ENCODE assay signal across 13 cellular contexts in the genomic region with DNA sequence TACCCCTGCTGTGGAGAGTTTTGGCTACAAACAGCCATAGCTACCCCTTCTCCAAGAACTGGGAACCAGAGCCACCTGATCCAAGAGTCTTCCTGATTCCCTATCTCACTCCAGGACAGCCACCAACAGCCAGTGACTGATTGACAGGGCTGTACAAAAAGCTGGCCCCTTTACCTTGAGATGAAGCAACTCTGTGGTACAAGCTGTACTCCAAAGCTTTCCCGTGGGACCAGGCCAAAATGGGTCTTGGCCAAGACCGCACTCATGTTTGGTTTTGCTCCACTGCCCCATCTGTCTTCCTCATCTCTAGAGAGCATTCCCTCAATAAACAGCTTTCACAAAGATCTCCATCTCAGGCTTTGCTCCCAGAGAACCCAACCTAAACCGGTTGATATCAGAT. TPM values are rescaled to one million over a fixed set of nuclear protein-coding genes. Genes with fewer than 3 reads are reported as not detected.
DNase-seq lines count a peak whose midpoint lies in the region; ATAC-seq and TF ChIP-seq lines count a peak whose summit lies in the region.
"Had no signal": no experiment of that assay in that cellular context is flagged by ENCODE, and none has a peak within 500 bp of the region (broad histone marks: within the 10 kb centered on the region; RNA-seq: fewer than 3 reads in every experiment).

No MANE protein-coding gene starts in this region.

- H3K27ac ChIP-seq in body of pancreas (no peak overlapping the region), lung (ENCODE audit: low read depth in 1 of 2, low read length in 1 of 2) (no peak overlapping the region), upper lobe of right lung (no peak overlapping the region)

- ATAC-seq in body of pancreas (peak; percentile 80), lung (ENCODE audit: insufficient read depth, low FRiP score) (no peak), upper lobe of right lung (peak; percentile 70), HG03342 (IDR thresholded peaks at IDR 0.05; ENCODE audit: unreplicated experiment) (no peak)
- ATAC-seq in activated CD4-positive, CD25-positive, alpha-beta regulatory T cell treated with anti-CD3 and anti-CD28 coated beads, Interleukin-2, amount 50 U/mL, for 24 hours: no peak

- H3K4me1 ChIP-seq in body of pancreas (peaks cover 13% of the 10 kb centered on the region), lung (ENCODE audit: control insufficient read depth in 2 of 2, insufficient read depth in 2 of 2, low read length in 2 of 2) (peaks cover 2 to 12% of the 10 kb centered on the region in 2 donors), upper lobe of right lung (no peaks in the 10 kb centered on the region)

- TF ChIP-seq POLR2A in body of pancreas (IDR thresholded peaks at IDR 0.05): no peak

- H3K9me3 ChIP-seq in body of pancreas: no peaks in the 10 kb centered on the region
- H3K9me3 ChIP-seq in lung (ENCODE audit: control insufficient read depth in 2 of 2, insufficient read depth in 1 of 2, low read length in 1 of 2): no peaks in the 10 kb centered on the region
- no peaks in the 10 kb centered on the region for H3K9me3 ChIP-seq in upper lobe of right lung

- WGBS in body of pancreas, 2 donors: 44 to 55% methylated on average over 3 of the region's 3 CpGs
- 65 to 87% methylated on average over 3 of the region's 3 CpGs for WGBS in lung, 2 donors

- H3K27me3 ChIP-seq in body of pancreas (no peaks in the 10 kb centered on the region), lung (ENCODE audit: control insufficient read depth, insufficient read depth) (no peaks in the 10 kb centered on the region), upper lobe of right lung (no peaks in the 10 kb centered on the region)

- intact Hi-C loops in body of pancreas (cut with DNase I): no loop called here
- intact Hi-C loops in upper lobe of right lung (cut with DNase I): no loop called here

- POLR2A ChIA-PET in activated CD4-positive, alpha-beta T cell treated with anti-CD3 and anti-CD28 coated beads, Interleukin-2, amount 10 ng/mL, durations not matched to agents 7 days and 5 days (lab: Charles Lee): no interaction called here
- POLR2A ChIA-PET in GM10248 (lab: Yijun Ruan, JAX): interaction anchor here (1.0 kb wide), 1 partner anchor 62 kb away, joined by 7 read pairs; no protein-coding TSS in a partner anchor

- no peaks in the 10 kb centered on the region for H3K36me3 ChIP-seq in body of pancreas (replicated peaks in 1 of 2; ENCODE audit: insufficient read depth in 1 of 2, low read depth in 2 of 2)
- no peaks in the 10 kb centered on the region for H3K36me3 ChIP-seq in lung (ENCODE audit: control insufficient read depth in 2 of 2, insufficient read depth in 2 of 2, low read length in 2 of 2)
- H3K36me3 ChIP-seq in upper lobe of right lung: no peaks in the 10 kb centered on the region

- H3K27me3 Mint-ChIP-seq in activated CD4-positive, alpha-beta T cell treated with anti-CD3 and anti-CD28 coated beads, Interleukin-2, amount 10 ng/mL, durations not matched to agents 7 days and 5 days: no peaks in the 10 kb centered on the region
- H3K27me3 Mint-ChIP-seq: brain had no signal

- H3K4me3 ChIP-seq in body of pancreas (no peak overlapping the region), lung (no peak overlapping the region), upper lobe of right lung (no peak overlapping the region)

- DNase-seq in activated CD4-positive, alpha-beta T cell treated with anti-CD3 and anti-CD28 coated beads, Interleukin-2, amount 10 ng/mL, durations not matched to agents 7 days and 5 days: no peak
- no peak for DNase-seq in activated CD4-positive, alpha-beta T cell treated with anti-CD3 and anti-CD28 coated beads for 4 hours
- DNase-seq in body of pancreas (peak; percentile 48 to 59 (median 53)), lung (ENCODE audit: low spot score) (peak; percentile 43), upper lobe of right lung (peak; percentile 67), GM10248 (ENCODE audit: extremely low spot score) (no peak)
- DNase-seq: stimulated activated naive CD4-positive, alpha-beta T cell treated with Interleukin-2 at 50 U/mL for 16 hours had no signal

- H3K36me3 Mint-ChIP-seq in activated CD4-positive, alpha-beta T cell treated with anti-CD3 and anti-CD28 coated beads, Interleukin-2, amount 10 ng/mL, durations not matched to agents 7 days and 5 days (ENCODE audit: low read depth): peaks cover 79% of the 10 kb centered on the region

- TF ChIP-seq CTCF in body of pancreas (IDR thresholded peaks at IDR 0.05) (no peak), lung (IDR thresholded peaks at IDR 0.05; ENCODE audit: control extremely low read depth, extremely low read depth) (no peak), upper lobe of right lung (IDR thresholded peaks at IDR 0.05) (no peak), GM10248 (IDR thresholded peaks at IDR 0.05; ENCODE audit: control extremely low read depth, extremely low read depth, low read depth, missing control alignments) (no peak)

- peak overlapping the region; percentile 39 for H3K27ac Mint-ChIP-seq in activated CD4-positive, alpha-beta T cell treated with anti-CD3 and anti-CD28 coated beads, Interleukin-2, amount 10 ng/mL, durations not matched to agents 7 days and 5 days
- H3K27ac Mint-ChIP-seq: brain had no signal

- no peak overlapping the region for H3K4me3 Mint-ChIP-seq in activated CD4-positive, alpha-beta T cell treated with anti-CD3 and anti-CD28 coated beads, Interleukin-2, amount 10 ng/mL, durations not matched to agents 7 days and 5 days
- H3K4me3 Mint-ChIP-seq: brain, neural crest cell had no signal

- peaks cover 91% of the 10 kb centered on the region for H3K4me1 Mint-ChIP-seq in activated CD4-positive, alpha-beta T cell treated with anti-CD3 and anti-CD28 coated beads, Interleukin-2, amount 10 ng/mL, durations not matched to agents 7 days and 5 days

- no peaks in the 10 kb centered on the region for H3K9me3 Mint-ChIP-seq in activated CD4-positive, alpha-beta T cell treated with anti-CD3 and anti-CD28 coated beads, Interleukin-2, amount 10 ng/mL, durations not matched to agents 7 days and 5 days
- H3K9me3 Mint-ChIP-seq: brain, neural crest cell had no signal

- CTCF ChIA-PET in activated CD4-positive, alpha-beta T cell treated with anti-CD3 and anti-CD28 coated beads, Interleukin-2, amount 10 ng/mL, durations not matched to agents 7 days and 5 days (lab: Charles Lee): interaction anchor here (1.0 to 1.5 kb wide), 3 partner anchors 12 to 50 kb away, joined by 3 to 7 read pairs (median 5); no protein-coding TSS in a partner anchor
- CTCF ChIA-PET in GM10248 (lab: Yijun Ruan, JAX): interaction anchor here (0.9 to 3.7 kb wide), 4 partner anchors 11 to 72 kb away, joined by 3 to 18 read pairs (median 7); no protein-coding TSS in a partner anchor

RNA-seq across cellular contexts. Expression of gene RNF157, which starts 43.6 kb away (rescaled TPM):
- total RNA-seq in activated CD4-positive, alpha-beta T cell treated with anti-CD3 and anti-CD28 coated beads, Interleukin-2, amount 10 ng/mL, durations not matched to agents 7 days and 5 days: 100 to 1,000 TPM; 121 to 129 TPM
- total RNA-seq in body of pancreas (10 to 100 TPM in 1 of 2 donors, 1 to 10 TPM in 1; 4.7 to 29.3 TPM), lung (1 to 10 TPM; 2.2 to 2.5 TPM), upper lobe of right lung (3.8 TPM)
- 1 to 10 TPM in 1 of 2 donors, under 1 TPM in 1; 0.88 to 1.4 TPM for polyA plus RNA-seq in lung

RNA-seq across cellular contexts. Expression of gene FOXJ1, which starts 55.6 kb away (rescaled TPM):
- under 1 TPM; 0.20 to 0.48 TPM for total RNA-seq in activated CD4-positive, alpha-beta T cell treated with anti-CD3 and anti-CD28 coated beads, Interleukin-2, amount 10 ng/mL, durations not matched to agents 7 days and 5 days
- total RNA-seq in body of pancreas (1 to 10 TPM in 1 of 2 donors, under 1 TPM in 1; 0.33 to 3.4 TPM), lung (10 to 100 TPM; 66.1 to 95.0 TPM), upper lobe of right lung (2.9 TPM)
- 10 to 100 TPM; 32.5 to 34.5 TPM for polyA plus RNA-seq in lung
- total RNA-seq: endothelial cell of umbilical vein, NCI-H460 had no signal
- polyA plus RNA-seq: endothelial cell of umbilical vein had no signal

Comparison
In these comparisons a context has a peak if more than half of its experiments do, and no peak if none do; other contexts are left out.
1. DNase-seq: peak in body of pancreas (4 of 4), lung (single experiment) and upper lobe of right lung (single experiment); none in activated CD4-positive, alpha-beta T cell treated with anti-CD3 and anti-CD28 coated beads, Interleukin-2, amount 10 ng/mL, durations not matched to agents 7 days and 5 days (single experiment), activated CD4-positive, alpha-beta T cell treated with anti-CD3 and anti-CD28 coated beads for 4 hours (0 of 2) and GM10248 (single experiment).
2. ATAC-seq: peak in body of pancreas (single experiment) and upper lobe of right lung (single experiment); none in lung (single experiment), HG03342 (single experiment) and activated CD4-positive, CD25-positive, alpha-beta regulatory T cell treated with anti-CD3 and anti-CD28 coated beads, Interleukin-2, amount 50 U/mL, for 24 hours (0 of 2).
3. RNA of gene RNF157, which starts 43.6 kb away (total RNA-seq): 121 to 129 TPM in activated CD4-positive, alpha-beta T cell treated with anti-CD3 and anti-CD28 coated beads, Interleukin-2, amount 10 ng/mL, durations not matched to agents 7 days and 5 days; 4.7 to 29.3 TPM in body of pancreas, 3.8 TPM in upper lobe of right lung (single experiment) and 2.2 to 2.5 TPM in lung; every median in the first group is over 4 times any median in the second.
4. RNA of gene FOXJ1, which starts 55.6 kb away (total RNA-seq): 66.1 to 95.0 TPM in lung; 0.33 to 3.4 TPM in body of pancreas, 2.9 TPM in upper lobe of right lung (single experiment) and 0.20 to 0.48 TPM in activated CD4-positive, alpha-beta T cell treated with anti-CD3 and anti-CD28 coated beads, Interleukin-2, amount 10 ng/mL, durations not matched to agents 7 days and 5 days; every median in the first group is over 10 times any median in the second.